ENCODE assay signal across 18 cellular contexts in the genomic region with DNA sequence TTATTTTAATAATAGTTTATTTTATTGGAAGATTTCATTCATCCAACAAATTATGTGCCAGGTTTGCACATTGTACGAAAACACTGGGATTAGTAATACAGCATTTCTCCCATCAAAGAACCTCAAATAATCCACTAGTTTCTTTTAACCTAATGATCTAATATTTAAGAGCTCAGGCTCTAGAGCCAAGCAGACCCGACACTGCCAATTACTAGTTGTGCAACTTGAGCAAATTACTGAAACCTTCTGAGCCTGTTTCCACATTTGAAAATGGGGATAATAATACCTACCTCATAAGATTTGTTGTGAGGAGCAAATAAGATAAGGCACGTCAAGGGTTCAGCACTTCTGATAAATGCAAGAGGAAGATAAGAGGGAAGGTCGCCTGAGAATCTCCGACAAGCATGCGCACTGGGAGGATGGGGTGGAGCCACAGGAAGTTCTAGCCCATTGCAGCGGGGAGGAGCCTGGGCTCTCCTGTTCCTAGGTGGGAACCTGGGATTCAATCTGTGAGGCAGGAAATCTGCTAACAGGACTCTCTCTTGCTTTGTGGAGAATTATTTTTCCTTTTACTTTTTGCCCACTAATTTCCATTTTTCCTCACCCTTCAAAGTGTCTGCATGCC.
"Had no signal": no experiment of that assay in that cellular context is flagged by ENCODE, and none has a peak within 500 bp of the region (broad histone marks: within the 10 kb centered on the region; RNA-seq: fewer than 3 reads in every experiment).

No MANE protein-coding gene starts in this region.

- H3K9me3 ChIP-seq: colonic mucosa, tibial nerve had no signal

- ATAC-seq: activated CD4-positive, alpha-beta T cell treated with anti-CD3 and anti-CD28 coated beads for 36 hours; activated T-cell treated with anti-CD3 and anti-CD28 coated beads, Interleukin-2, amount 50 U/mL, for 4 hours; esophagus mucosa; natural killer cell treated with Interleukin-12 subunit alpha and Interleukin-12 subunit beta and Interleukin-15 and Interleukin-18, amount 100 ng/mL, for 72 hours; stimulated activated naive B cell treated with anti-CD40 and anti-IgM and Interleukin-4, amounts not matched to agents 10 μg/mL and 1 μg/mL and 100 μg/mL, for 72 hours had no signal

- H3K36me3 ChIP-seq: colonic mucosa, tibial nerve had no signal

- H3K27ac Mint-ChIP-seq: activated CD4-positive, alpha-beta memory T cell treated with anti-CD3 and anti-CD28 coated beads, Interleukin-2, amount 10 ng/mL, durations not matched to agents 7 days and 5 days; activated CD4-positive, alpha-beta T cell treated with anti-CD3 and anti-CD28 coated beads for 36 hours; activated naive CD4-positive, alpha-beta T cell treated with anti-CD3 and anti-CD28 coated beads, Interleukin-2, amount 50 U/mL, for 24 hours; natural killer cell treated with Interleukin-12 subunit alpha and Interleukin-12 subunit beta and Interleukin-15 and Interleukin-18, amount 100 ng/mL, for 72 hours; stimulated activated naive B cell treated with anti-CD40 and anti-IgM and Interleukin-4, amounts not matched to agents 10 μg/mL and 1 μg/mL and 100 μg/mL, for 72 hours had no signal

- H3K27ac ChIP-seq: colonic mucosa, skin epidermis, tibial nerve had no signal

- H3K27me3 ChIP-seq: colonic mucosa, tibial nerve had no signal

- H3K27me3 Mint-ChIP-seq: activated CD4-positive, alpha-beta T cell treated with anti-CD3 and anti-CD28 coated beads for 36 hours; stimulated activated naive B cell treated with anti-CD40 and anti-IgM and Interleukin-4, amounts not matched to agents 10 μg/mL and 1 μg/mL and 100 μg/mL, for 72 hours had no signal

- H3K9me3 Mint-ChIP-seq: activated CD4-positive, alpha-beta memory T cell treated with anti-CD3 and anti-CD28 coated beads, Interleukin-2, amount 10 ng/mL, durations not matched to agents 7 days and 5 days; activated naive CD4-positive, alpha-beta T cell treated with anti-CD3 and anti-CD28 coated beads, Interleukin-2, amount 50 U/mL, for 24 hours; activated T-cell treated with anti-CD3 and anti-CD28 coated beads, Interleukin-2, amount 50 U/mL, for 4 hours; natural killer cell treated with Interleukin-12 subunit alpha and Interleukin-12 subunit beta and Interleukin-15 and Interleukin-18, amount 100 ng/mL, for 72 hours; stimulated activated naive B cell treated with anti-CD40 and anti-IgM and Interleukin-4, amounts not matched to agents 10 μg/mL and 1 μg/mL and 100 μg/mL, for 72 hours had no signal

- H3K4me3 Mint-ChIP-seq: activated CD4-positive, alpha-beta memory T cell treated with anti-CD3 and anti-CD28 coated beads, Interleukin-2, amount 10 ng/mL, durations not matched to agents 7 days and 5 days; activated CD4-positive, alpha-beta T cell treated with anti-CD3 and anti-CD28 coated beads for 36 hours; activated naive CD4-positive, alpha-beta T cell treated with anti-CD3 and anti-CD28 coated beads, Interleukin-2, amount 50 U/mL, for 24 hours; activated T-cell treated with anti-CD3 and anti-CD28 coated beads, Interleukin-2, amount 50 U/mL, for 4 hours; natural killer cell treated with Interleukin-12 subunit alpha and Interleukin-12 subunit beta and Interleukin-15 and Interleukin-18, amount 100 ng/mL, for 72 hours; stimulated activated naive B cell treated with anti-CD40 and anti-IgM and Interleukin-4, amounts not matched to agents 10 μg/mL and 1 μg/mL and 100 μg/mL, for 72 hours had no signal

- DNase-seq: activated CD4-positive, alpha-beta memory T cell treated with anti-CD3 and anti-CD28 coated beads, Interleukin-2, amount 10 ng/mL, durations not matched to agents 7 days and 5 days; activated CD4-positive, alpha-beta T cell treated with anti-CD3 and anti-CD28 coated beads for 36 hours; activated effector memory CD4-positive, alpha-beta T cell treated with anti-CD3 and anti-CD28 coated beads, Interleukin-2, amount 50 U/mL, for 16 hours; activated T-cell treated with anti-CD3 and anti-CD28 coated beads, Interleukin-2, amount 50 U/mL, for 4 hours; amniotic stem cell; central memory CD4-positive, alpha-beta T cell; colonic mucosa; hippocampal formation; kidney glomerular epithelial cell; stimulated activated CD4-positive, alpha-beta T cell treated with anti-CD3 and anti-CD28 coated beads, Interleukin-15, amount 100 ng/mL, for 24 hours; stimulated activated CD4-positive, alpha-beta T cell treated with anti-CD3 and anti-CD28 coated beads, Interleukin-4, amount 100 ng/mL, for 1 hour; stimulated activated naive B cell treated with anti-CD40 and anti-IgM and Interleukin-4, amounts not matched to agents 10 μg/mL and 1 μg/mL and 100 μg/mL, for 72 hours; SW 1271 had no signal

- H3K4me3 ChIP-seq: colonic mucosa, skin epidermis, tibial nerve had no signal

- H3K36me3 Mint-ChIP-seq: activated naive CD4-positive, alpha-beta T cell treated with anti-CD3 and anti-CD28 coated beads, Interleukin-2, amount 50 U/mL, for 24 hours; natural killer cell treated with Interleukin-12 subunit alpha and Interleukin-12 subunit beta and Interleukin-15 and Interleukin-18, amount 100 ng/mL, for 72 hours; stimulated activated naive B cell treated with anti-CD40 and anti-IgM and Interleukin-4, amounts not matched to agents 10 μg/mL and 1 μg/mL and 100 μg/mL, for 72 hours had no signal

- H3K4me1 ChIP-seq: colonic mucosa had no signal

- H3K4me1 Mint-ChIP-seq: activated CD4-positive, alpha-beta memory T cell treated with anti-CD3 and anti-CD28 coated beads, Interleukin-2, amount 10 ng/mL, durations not matched to agents 7 days and 5 days; activated CD4-positive, alpha-beta T cell treated with anti-CD3 and anti-CD28 coated beads for 36 hours; activated naive CD4-positive, alpha-beta T cell treated with anti-CD3 and anti-CD28 coated beads, Interleukin-2, amount 50 U/mL, for 24 hours; stimulated activated naive B cell treated with anti-CD40 and anti-IgM and Interleukin-4, amounts not matched to agents 10 μg/mL and 1 μg/mL and 100 μg/mL, for 72 hours had no signal
